ENCODE assay signal across 31 cellular contexts in the genomic region with DNA sequence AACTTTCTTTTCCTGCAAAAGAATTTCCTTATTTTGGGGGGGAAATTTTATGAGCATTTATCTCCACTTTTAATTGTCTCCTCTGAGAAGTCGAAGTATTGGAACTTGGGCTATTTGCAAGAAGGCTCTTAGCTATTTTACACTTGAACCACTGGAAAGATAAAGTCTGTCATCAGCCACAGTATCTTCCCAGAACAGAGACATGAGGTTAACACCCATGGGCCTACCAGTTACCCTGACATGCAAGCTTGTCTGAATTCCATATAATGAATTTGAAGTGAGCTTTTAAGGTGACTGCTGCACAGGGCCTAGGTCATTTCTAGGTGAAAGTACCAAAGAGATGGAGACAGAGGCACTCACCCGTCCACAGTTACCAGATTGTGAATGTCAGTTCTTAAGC.
"Had no signal": no experiment of that assay in that cellular context is flagged by ENCODE, and none has a peak within 500 bp of the region (broad histone marks: within the 10 kb centered on the region; RNA-seq: fewer than 3 reads in every experiment).

No MANE protein-coding gene starts in this region.

- ATAC-seq: activated CD4-positive, alpha-beta T cell treated with anti-CD3 and anti-CD28 coated beads for 36 hours; activated CD8-positive, alpha-beta memory T cell treated with anti-CD3 and anti-CD28 coated beads, Interleukin-2, amount 10 ng/mL, durations not matched to agents 7 days and 5 days; activated CD8-positive, alpha-beta T cell treated with anti-CD3 and anti-CD28 coated beads, Interleukin-2, amount 10 ng/mL, durations not matched to agents 7 days and 5 days; activated naive CD4-positive, alpha-beta T cell treated with anti-CD3 and anti-CD28 coated beads, Interleukin-2, amount 50 U/mL, for 72 hours; activated T-cell treated with anti-CD3 and anti-CD28 coated beads, Interleukin-2, amount 50 U/mL, for 72 hours; foreskin keratinocyte; gastrocnemius medialis; T-helper 17 cell had no signal

- H3K9me3 ChIP-seq: ascending aorta, breast epithelium, colonic mucosa, esophagus muscularis mucosa, gastrocnemius medialis had no signal

- H3K4me1 ChIP-seq: ascending aorta, breast epithelium, colonic mucosa, esophagus muscularis mucosa, gastrocnemius medialis had no signal

- H3K27ac ChIP-seq: ascending aorta, breast epithelium, cardiac muscle cell, colonic mucosa, epithelial cell of prostate, esophagus muscularis mucosa, foreskin keratinocyte, gastrocnemius medialis had no signal

- H3K36me3 ChIP-seq: ascending aorta, breast epithelium, cardiac muscle cell, colonic mucosa, esophagus muscularis mucosa, gastrocnemius medialis had no signal

- DNase-seq: activated CD4-positive, alpha-beta memory T cell treated with anti-CD3 and anti-CD28 coated beads for 36 hours; activated CD4-positive, alpha-beta T cell treated with anti-CD3 and anti-CD28 coated beads for 36 hours; activated CD4-positive, alpha-beta T cell treated with anti-CD3 and anti-CD28 coated beads, Interleukin-2, amount 10 ng/mL, durations not matched to agents 24 days and 14 days; activated CD4-positive, CD25-positive, alpha-beta regulatory T cell; activated CD4-positive, CD25-positive, alpha-beta regulatory T cell treated with anti-CD3 and anti-CD28 coated beads, Interleukin-2, amount 50 U/mL, for 72 hours; activated CD8-positive, alpha-beta memory T cell treated with anti-CD3 and anti-CD28 coated beads, Interleukin-2, amount 10 ng/mL, durations not matched to agents 7 days and 5 days; activated CD8-positive, alpha-beta memory T cell treated with anti-CD3 and anti-CD28 coated beads, Interleukin-2, amount 50 U/mL, for 48 hours; activated CD8-positive, alpha-beta T cell treated with anti-CD3 and anti-CD28 coated beads, Interleukin-2, amount 10 ng/mL, durations not matched to agents 7 days and 5 days; activated gamma-delta T cell; activated naive CD4-positive, alpha-beta T cell; activated naive CD4-positive, alpha-beta T cell treated with anti-CD3 and anti-CD28 coated beads, Interleukin-2, amount 10 ng/mL, durations not matched to agents 7 days and 5 days; activated naive CD8-positive, alpha-beta T cell treated with anti-CD3 and anti-CD28 coated beads, Interleukin-2, amount 10 ng/mL, durations not matched to agents 7 days and 5 days; activated T-cell treated with anti-CD3 and anti-CD28 coated beads for 4 hours; activated T-cell treated with anti-CD3 and anti-CD28 coated beads, Interleukin-2, amount 50 U/mL, for 24 hours; activated T-cell treated with anti-CD3 and anti-CD28 coated beads, Interleukin-2, amount 50 U/mL, for 72 hours; central memory CD4-positive, alpha-beta T cell; cerebellar nuclear complex; colonic mucosa; effector CD8-positive, alpha-beta T cell; foreskin keratinocyte; gastrocnemius medialis; head of caudate nucleus; hippocampal formation; T-helper 17 cell; T1000 had no signal

- H3K4me3 ChIP-seq: ascending aorta, breast epithelium, cardiac muscle cell, colonic mucosa, esophagus muscularis mucosa, gastrocnemius medialis had no signal

- H3K27me3 ChIP-seq: ascending aorta, breast epithelium, cardiac muscle cell, colonic mucosa, esophagus muscularis mucosa, foreskin keratinocyte, gastrocnemius medialis had no signal
